23 cellular contexts compared by ENCODE assay signal in the genomic region with DNA sequence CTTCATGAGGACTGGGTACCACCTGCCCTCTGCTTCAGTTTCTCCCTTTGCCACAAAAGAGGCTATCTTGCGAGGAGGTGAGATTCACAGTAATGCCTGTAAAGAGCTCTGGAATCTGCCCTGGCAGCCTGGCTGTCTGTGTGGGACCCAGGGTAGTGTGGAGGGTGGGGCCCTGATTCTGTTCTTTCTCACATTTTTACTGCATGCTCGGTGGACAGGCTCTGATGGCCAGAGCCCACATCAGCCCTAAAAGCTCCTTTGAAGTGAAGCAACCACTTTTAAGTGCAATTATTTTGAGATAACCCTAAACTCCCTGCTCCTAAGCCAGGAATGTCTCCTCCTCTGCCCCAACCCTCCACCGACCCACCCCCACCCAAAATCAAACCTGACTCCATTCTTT.
DNase-seq lines count a peak whose midpoint lies in the region; ATAC-seq and TF ChIP-seq lines count a peak whose summit lies in the region.
"Had no signal": no experiment of that assay in that cellular context is flagged by ENCODE, and none has a peak within 500 bp of the region (broad histone marks: within the 10 kb centered on the region; RNA-seq: fewer than 3 reads in every experiment).

No MANE protein-coding gene starts in this region.

- H3K27me3 ChIP-seq in Caco-2 (replicated peaks; ENCODE audit: control insufficient read depth, insufficient read depth, low read length) (no peaks in the 10 kb centered on the region), SJCRH30 (no peaks in the 10 kb centered on the region), right cardiac atrium (ENCODE audit: control insufficient read depth, insufficient read depth) (no peaks in the 10 kb centered on the region), rectal smooth muscle tissue (ENCODE audit: control insufficient read depth, insufficient read depth, low read length) (no peaks in the 10 kb centered on the region)
- H3K27me3 ChIP-seq: colonic mucosa had no signal

- no peak overlapping the region for H3K4me3 ChIP-seq in Caco-2 (ENCODE audit: low read depth, low read length)
- no peak overlapping the region for H3K4me3 ChIP-seq in SJCRH30
- H3K4me3 ChIP-seq in right cardiac atrium (ENCODE audit: low read length): no peak overlapping the region
- H3K4me3 ChIP-seq in rectal smooth muscle tissue (ENCODE audit: low read length): no peak overlapping the region
- H3K4me3 ChIP-seq: colonic mucosa had no signal

- ATAC-seq in right cardiac atrium: peak; percentile 44 to 77
- no peak for ATAC-seq in GM19328 (IDR thresholded peaks at IDR 0.05; ENCODE audit: unreplicated experiment)
- ATAC-seq: naive thymus-derived CD4-positive, alpha-beta T cell had no signal

- CTCF ChIA-PET in Caco-2 (lab: Charles Lee): interaction anchor here (0.6 to 2.7 kb wide), 11 partner anchors 10 to 737 kb away, joined by 3 to 34 read pairs (median 7); no protein-coding TSS in a partner anchor

- no peak overlapping the region for H3K9ac ChIP-seq in rectal smooth muscle tissue (ENCODE audit: low read length)

- no peak for TF ChIP-seq CTCF in Caco-2 (IDR thresholded peaks at IDR 0.05; ENCODE audit: insufficient read depth in 1 of 2, low read depth in 1 of 2, low read length in 1 of 2, severe bottlenecking in 1 of 2, unreplicated experiment in 1 of 2)

- peak overlapping the region; percentile 85 for H3K27ac Mint-ChIP-seq in Caco-2 (ENCODE audit: unreplicated experiment)
- H3K27ac Mint-ChIP-seq: activated naive CD8-positive, alpha-beta T cell treated with anti-CD3 and anti-CD28 coated beads, Interleukin-2, amount 10 ng/mL, durations not matched to agents 7 days and 5 days; naive thymus-derived CD4-positive, alpha-beta T cell; stimulated activated naive CD8-positive, alpha-beta T cell treated with anti-CD3 and anti-CD28 coated beads, Interleukin-15, Interleukin-2, amounts not matched to agents 100 ng/mL and 50 ng/mL, for 24 hours; T-helper 1 cell treated with Interleukin-12 subunit alpha and Interleukin-12 subunit beta and Interleukin-4 antibody, amounts not matched to agents 30 μg/mL and 1 μg/mL, for 36 hours had no signal

- BruUV-seq in Caco-2 (replicated peaks; lab: Mats Ljungman, UMichigan): no TSS peak

- H3K9me3 Mint-ChIP-seq in Caco-2 (ENCODE audit: unreplicated experiment): peaks cover under 1% of the 10 kb centered on the region
- H3K9me3 Mint-ChIP-seq: activated naive CD8-positive, alpha-beta T cell treated with anti-CD3 and anti-CD28 coated beads, Interleukin-2, amount 10 ng/mL, durations not matched to agents 7 days and 5 days; naive thymus-derived CD4-positive, alpha-beta T cell; stimulated activated naive CD8-positive, alpha-beta T cell treated with anti-CD3 and anti-CD28 coated beads, Interleukin-15, Interleukin-2, amounts not matched to agents 100 ng/mL and 50 ng/mL, for 24 hours; T-helper 1 cell treated with Interleukin-12 subunit alpha and Interleukin-12 subunit beta and Interleukin-4 antibody, amounts not matched to agents 30 μg/mL and 1 μg/mL, for 36 hours had no signal

- DNase-seq in Caco-2: peak; percentile 92 to 94
- DNase-seq in SJCRH30: peak; percentile 67 to 81
- DNase-seq in right cardiac atrium: no peak
- no peak for DNase-seq in midbrain (lab: John Stamatoyannopoulos, UW)
- no peak for DNase-seq in NCI-H510A (lab: John Stamatoyannopoulos, UW)
- DNase-seq in Ammon's horn (ENCODE audit: low spot score): no peak
- DNase-seq: activated CD8-positive, alpha-beta memory T cell treated with anti-CD3 and anti-CD28 coated beads, Interleukin-2, amount 50 U/mL, for 48 hours; activated naive CD8-positive, alpha-beta T cell treated with anti-CD3 and anti-CD28 coated beads, Interleukin-2, amount 10 ng/mL, durations not matched to agents 7 days and 5 days; colonic mucosa; GOT3; hippocampal formation; KG1; naive thymus-derived CD4-positive, alpha-beta T cell; NCI-H187; NCI-H774; SHP77 treated with DMSO at 0.1 percent for 48 hours; small intestine; stimulated activated CD4-positive, alpha-beta T cell treated with anti-CD3 and anti-CD28 coated beads, Interleukin-4, amount 100 ng/mL, for 1 hour had no signal

- H3K36me3 Mint-ChIP-seq in Caco-2 (ENCODE audit: insufficient read depth, unreplicated experiment): peaks cover 17% of the 10 kb centered on the region
- H3K36me3 Mint-ChIP-seq: activated naive CD8-positive, alpha-beta T cell treated with anti-CD3 and anti-CD28 coated beads, Interleukin-2, amount 10 ng/mL, durations not matched to agents 7 days and 5 days; naive thymus-derived CD4-positive, alpha-beta T cell had no signal

- no peaks in the 10 kb centered on the region for H3K27me3 Mint-ChIP-seq in Caco-2 (ENCODE audit: insufficient read depth, unreplicated experiment)
- H3K27me3 Mint-ChIP-seq: stimulated activated naive CD8-positive, alpha-beta T cell treated with anti-CD3 and anti-CD28 coated beads, Interleukin-15, Interleukin-2, amounts not matched to agents 100 ng/mL and 50 ng/mL, for 24 hours had no signal

- peak overlapping the region; percentile 43 for H3K4me3 Mint-ChIP-seq in Caco-2 (ENCODE audit: unreplicated experiment)
- H3K4me3 Mint-ChIP-seq: activated naive CD8-positive, alpha-beta T cell treated with anti-CD3 and anti-CD28 coated beads, Interleukin-2, amount 10 ng/mL, durations not matched to agents 7 days and 5 days; naive thymus-derived CD4-positive, alpha-beta T cell; stimulated activated naive CD8-positive, alpha-beta T cell treated with anti-CD3 and anti-CD28 coated beads, Interleukin-15, Interleukin-2, amounts not matched to agents 100 ng/mL and 50 ng/mL, for 24 hours; T-helper 1 cell treated with Interleukin-12 subunit alpha and Interleukin-12 subunit beta and Interleukin-4 antibody, amounts not matched to agents 30 μg/mL and 1 μg/mL, for 36 hours had no signal

- peaks cover 65% of the 10 kb centered on the region for H3K4me1 ChIP-seq in Caco-2
- H3K4me1 ChIP-seq in SJCRH30: peaks cover 30% of the 10 kb centered on the region
- H3K4me1 ChIP-seq in right cardiac atrium (ENCODE audit: control insufficient read depth, insufficient read depth, low read length): no peaks in the 10 kb centered on the region
- peaks cover 6% of the 10 kb centered on the region for H3K4me1 ChIP-seq in rectal smooth muscle tissue (ENCODE audit: control insufficient read depth, insufficient read depth, low read length)
- H3K4me1 ChIP-seq: colonic mucosa had no signal

- H3K27ac ChIP-seq in SJCRH30 (peak overlapping the region; percentile 95), right cardiac atrium (ENCODE audit: low read length) (no peak overlapping the region), rectal smooth muscle tissue (ENCODE audit: low read depth, low read length) (peak overlapping the region; percentile 33)
- H3K27ac ChIP-seq: C4-2B, colonic mucosa had no signal

- 48% methylated on average over 3 of the region's 3 CpGs for WGBS in right cardiac atrium

- H3K9me3 ChIP-seq in Caco-2 (no peaks in the 10 kb centered on the region), SJCRH30 (replicated peaks) (no peaks in the 10 kb centered on the region), right cardiac atrium (ENCODE audit: control insufficient read depth, low read length) (no peaks in the 10 kb centered on the region)
- H3K9me3 ChIP-seq: colonic mucosa had no signal

- POLR2A ChIA-PET in Caco-2 (lab: Charles Lee): interaction anchor here (0.6 to 1.9 kb wide), 13 partner anchors 9 to 667 kb away, joined by 3 to 19 read pairs (median 5); no protein-coding TSS in a partner anchor

- H3K4me1 Mint-ChIP-seq in Caco-2 (ENCODE audit: low read depth, unreplicated experiment): peaks cover 18% of the 10 kb centered on the region
- H3K4me1 Mint-ChIP-seq: activated naive CD8-positive, alpha-beta T cell treated with anti-CD3 and anti-CD28 coated beads, Interleukin-2, amount 10 ng/mL, durations not matched to agents 7 days and 5 days; naive thymus-derived CD4-positive, alpha-beta T cell had no signal

- intact Hi-C loops in Caco-2 (cut with micrococcal nuclease; ENCODE audit: unreplicated experiment) (loop anchor here (1.0 kb wide), 5 partner anchors 9 to 62 kb away; no protein-coding TSS in a partner anchor), right cardiac atrium (cut with DNase I) (no loop called here)

- H3K36me3 ChIP-seq in Caco-2 (ENCODE audit: control insufficient read depth, insufficient read depth, low read length): no peaks in the 10 kb centered on the region
- H3K36me3 ChIP-seq in SJCRH30: no peaks in the 10 kb centered on the region
- H3K36me3 ChIP-seq in rectal smooth muscle tissue (ENCODE audit: control insufficient read depth, insufficient read depth, low read length): no peaks in the 10 kb centered on the region
- H3K36me3 ChIP-seq: colonic mucosa had no signal

Comparison
In these comparisons a context has a peak if more than half of its experiments do, and no peak if none do; other contexts are left out.
1. DNase-seq: peak in Caco-2 (2 of 2) and SJCRH30 (2 of 2); none in right cardiac atrium (0 of 3), midbrain (single experiment), NCI-H510A (single experiment) and Ammon's horn (single experiment).